Comparison of ENCODE assay signal across 9 cellular contexts in genomic region chr17:42266918-42267766, GRCh38. TPM values are rescaled to one million over a fixed set of nuclear protein-coding genes. Genes with fewer than 3 reads are reported as not detected.
DNase-seq lines count a peak whose midpoint lies in the region; ATAC-seq and TF ChIP-seq lines count a peak whose summit lies in the region.
"Had no signal": no experiment of that assay in that cellular context is flagged by ENCODE, and none has a peak within 500 bp of the region (broad histone marks: within the 10 kb centered on the region; RNA-seq: fewer than 3 reads in every experiment).

No MANE protein-coding gene starts in this region.

- peaks cover 10% of the 10 kb centered on the region for H3K4me1 ChIP-seq in upper lobe of right lung

- TF ChIP-seq CTCF in fibroblast of the aortic adventitia (IDR thresholded peaks at IDR 0.05; ENCODE audit: insufficient read depth, low read length) (no peak), upper lobe of right lung (IDR thresholded peaks at IDR 0.05) (no peak)

- H3K27ac Mint-ChIP-seq in activated CD4-positive, alpha-beta memory T cell treated with anti-CD3 and anti-CD28 coated beads, Interleukin-2, amount 10 ng/mL, durations not matched to agents 7 days and 5 days, result peak overlapping the region; percentile 66

- peaks cover 28% of the 10 kb centered on the region for H3K36me3 Mint-ChIP-seq in activated CD4-positive, alpha-beta memory T cell treated with anti-CD3 and anti-CD28 coated beads, Interleukin-2, amount 10 ng/mL, durations not matched to agents 7 days and 5 days (ENCODE audit: low read depth)

- no peaks in the 10 kb centered on the region for H3K36me3 ChIP-seq in upper lobe of right lung

- H3K4me3 Mint-ChIP-seq in activated CD4-positive, alpha-beta memory T cell treated with anti-CD3 and anti-CD28 coated beads, Interleukin-2, amount 10 ng/mL, durations not matched to agents 7 days and 5 days, result no peak overlapping the region

- DNase-seq in stimulated activated CD4-positive, alpha-beta T cell treated with anti-CD3 and anti-CD28 coated beads, Interleukin-12 subunit alpha, Interleukin-12 subunit beta, amount 100 ng/mL, for 48 hours (ENCODE audit: low read depth in 2 of 3, low spot score in 1 of 3), result peak in 2 of 3 donors; percentile 25 to 61
- no peak for DNase-seq in stimulated activated CD4-positive, alpha-beta T cell treated with anti-CD3 and anti-CD28 coated beads, Interleukin-4, amount 100 ng/mL, for 1 hour
- DNase-seq in activated CD4-positive, alpha-beta memory T cell treated with anti-CD3 and anti-CD28 coated beads, Interleukin-2, amount 10 ng/mL, durations not matched to agents 7 days and 5 days, result peak; percentile 56
- DNase-seq in fibroblast of the aortic adventitia (ENCODE audit: low read depth), result peak; percentile 68
- no peak for DNase-seq in upper lobe of right lung
- no peak for DNase-seq in GOT3 (lab: John Stamatoyannopoulos, UW)

- H3K4me1 Mint-ChIP-seq in activated CD4-positive, alpha-beta memory T cell treated with anti-CD3 and anti-CD28 coated beads, Interleukin-2, amount 10 ng/mL, durations not matched to agents 7 days and 5 days, result peaks cover 57% of the 10 kb centered on the region

- H3K27me3 Mint-ChIP-seq in activated CD4-positive, alpha-beta memory T cell treated with anti-CD3 and anti-CD28 coated beads, Interleukin-2, amount 10 ng/mL, durations not matched to agents 7 days and 5 days, result no peaks in the 10 kb centered on the region

- ATAC-seq in upper lobe of right lung, result peak; percentile 53
- no peak for ATAC-seq in HG03460 (IDR thresholded peaks at IDR 0.05; ENCODE audit: unreplicated experiment)
- ATAC-seq in GM21515 (IDR thresholded peaks at IDR 0.05; ENCODE audit: unreplicated experiment), result no peak

- H3K27me3 ChIP-seq in upper lobe of right lung, result no peaks in the 10 kb centered on the region

- H3K9me3 Mint-ChIP-seq in activated CD4-positive, alpha-beta memory T cell treated with anti-CD3 and anti-CD28 coated beads, Interleukin-2, amount 10 ng/mL, durations not matched to agents 7 days and 5 days, result no peaks in the 10 kb centered on the region

- no peak overlapping the region for H3K27ac ChIP-seq in upper lobe of right lung
- H3K27ac ChIP-seq: RWPE1 had no signal

- no peaks in the 10 kb centered on the region for H3K9me3 ChIP-seq in upper lobe of right lung

- intact Hi-C loops in upper lobe of right lung (cut with DNase I), result no loop called here

- CTCF ChIA-PET in activated CD4-positive, alpha-beta memory T cell treated with anti-CD3 and anti-CD28 coated beads, Interleukin-2, amount 10 ng/mL, durations not matched to agents 7 days and 5 days (lab: Charles Lee), result interaction anchor here (0.6 to 1.2 kb wide), 4 partner anchors 19 to 858 kb away, joined by 3 to 6 read pairs (median 4); partner anchors contain the start of gene BRCA1

- H3K4me3 ChIP-seq in fibroblast of the aortic adventitia (ENCODE audit: low read depth, low read length) (no peak overlapping the region), upper lobe of right lung (no peak overlapping the region)

- POLR2A ChIA-PET in activated CD4-positive, alpha-beta memory T cell treated with anti-CD3 and anti-CD28 coated beads, Interleukin-2, amount 10 ng/mL, durations not matched to agents 7 days and 5 days (lab: Charles Lee), result interaction anchor here (1.5 to 2.9 kb wide), 5 partner anchors 8 to 45 kb away, joined by 3 to 32 read pairs (median 11); partner anchors contain the start of gene STAT5B

RNA-seq across cellular contexts. Expression of gene STAT5B, which starts 9.0 kb away (rescaled TPM):
- 100 to 1,000 TPM; 163 to 171 TPM for total RNA-seq in activated CD4-positive, alpha-beta memory T cell treated with anti-CD3 and anti-CD28 coated beads, Interleukin-2, amount 10 ng/mL, durations not matched to agents 7 days and 5 days
- 14.1 and 23.0 TPM in 2 replicates for total RNA-seq in fibroblast of the aortic adventitia (ENCODE audit: low replicate concordance)
- total RNA-seq in upper lobe of right lung, result 71.0 TPM

RNA-seq across cellular contexts. Expression of gene STAT5A, which starts 21.2 kb away (rescaled TPM):
- 10 to 100 TPM; 88.4 to 96.7 TPM for total RNA-seq in activated CD4-positive, alpha-beta memory T cell treated with anti-CD3 and anti-CD28 coated beads, Interleukin-2, amount 10 ng/mL, durations not matched to agents 7 days and 5 days
- 25.2 and 27.3 TPM in 2 replicates for total RNA-seq in fibroblast of the aortic adventitia (ENCODE audit: low replicate concordance)
- 42.0 TPM for total RNA-seq in upper lobe of right lung

Comparison
In these comparisons a context has a peak if more than half of its experiments do, and no peak if none do; other contexts are left out.
1. DNase-seq: peak in stimulated activated CD4-positive, alpha-beta T cell treated with anti-CD3 and anti-CD28 coated beads, Interleukin-12 subunit alpha, Interleukin-12 subunit beta, amount 100 ng/mL, for 48 hours (2 of 3), activated CD4-positive, alpha-beta memory T cell treated with anti-CD3 and anti-CD28 coated beads, Interleukin-2, amount 10 ng/mL, durations not matched to agents 7 days and 5 days (single experiment) and fibroblast of the aortic adventitia (single experiment); none in stimulated activated CD4-positive, alpha-beta T cell treated with anti-CD3 and anti-CD28 coated beads, Interleukin-4, amount 100 ng/mL, for 1 hour (single experiment), upper lobe of right lung (single experiment) and GOT3 (single experiment).